In genomic region chr1:180745098-180745497, GRCh38 we compare ENCODE assay signal across 24 cellular contexts.
"Had no signal": no experiment of that assay in that cellular context is flagged by ENCODE, and none has a peak within 500 bp of the region (broad histone marks: within the 10 kb centered on the region; RNA-seq: fewer than 3 reads in every experiment).

No MANE protein-coding gene starts in this region.

- H3K4me1 Mint-ChIP-seq: stimulated activated memory B cell treated with anti-CD40 and anti-IgM and Interleukin-4, amounts not matched to agents 10 μg/mL and 1 μg/mL and 100 μg/mL, for 72 hours had no signal

- H3K4me3 Mint-ChIP-seq: dendritic cell treated with granulocyte-macrophage colony-stimulating factor and Interleukin-4, amounts not matched to agents 40 ng/mL and 50 ng/mL, for 4 days; endodermal cell; memory B cell; natural killer cell; stimulated activated memory B cell treated with anti-CD40 and anti-IgM and Interleukin-4, amounts not matched to agents 10 μg/mL and 1 μg/mL and 100 μg/mL, for 72 hours had no signal

- H3K27ac ChIP-seq: colonic mucosa, esophagus muscularis mucosa, foreskin keratinocyte, gastroesophageal sphincter, heart right ventricle, neutrophil, pancreas, sigmoid colon, spleen, testis, tibial artery, upper lobe of left lung had no signal

- H3K4me1 ChIP-seq: colonic mucosa, esophagus muscularis mucosa, foreskin keratinocyte, gastroesophageal sphincter, sigmoid colon, spleen, testis, tibial artery, upper lobe of left lung had no signal

- H3K27me3 ChIP-seq: colonic mucosa, esophagus muscularis mucosa, foreskin keratinocyte, gastroesophageal sphincter, heart right ventricle, neutrophil, pancreas, sigmoid colon, spleen, testis, tibial artery, upper lobe of left lung had no signal

- DNase-seq: colonic mucosa; effector CD8-positive, alpha-beta T cell; endodermal cell; foreskin keratinocyte; heart right ventricle; hippocampal formation; left colon; natural killer cell; pancreas; sigmoid colon; spleen; stimulated activated CD4-positive, alpha-beta T cell treated with anti-CD3 and anti-CD28 coated beads, Interleukin-4, amount 100 ng/mL, for 4 hours; stimulated activated naive CD8-positive, alpha-beta T cell treated with anti-CD3 and anti-CD28 coated beads, Interleukin-15, Interleukin-2, amounts not matched to agents 100 U/mL and 50 U/mL, for 24 hours; substantia nigra; testis; tibial artery; upper lobe of left lung had no signal

- H3K9me3 ChIP-seq: colonic mucosa, pancreas, sigmoid colon, testis had no signal

- H3K27ac Mint-ChIP-seq: dendritic cell treated with granulocyte-macrophage colony-stimulating factor and Interleukin-4, amounts not matched to agents 40 ng/mL and 50 ng/mL, for 4 days; endodermal cell; memory B cell; natural killer cell; stimulated activated memory B cell treated with anti-CD40 and anti-IgM and Interleukin-4, amounts not matched to agents 10 μg/mL and 1 μg/mL and 100 μg/mL, for 72 hours had no signal

- H3K36me3 ChIP-seq: colonic mucosa, esophagus muscularis mucosa, gastroesophageal sphincter, neutrophil, pancreas, sigmoid colon, upper lobe of left lung had no signal

- H3K27me3 Mint-ChIP-seq: dendritic cell treated with granulocyte-macrophage colony-stimulating factor and Interleukin-4, amounts not matched to agents 40 ng/mL and 50 ng/mL, for 4 days; memory B cell; stimulated activated memory B cell treated with anti-CD40 and anti-IgM and Interleukin-4, amounts not matched to agents 10 μg/mL and 1 μg/mL and 100 μg/mL, for 72 hours had no signal

- ATAC-seq: foreskin keratinocyte; gastroesophageal sphincter; left colon; natural killer cell; pancreas; stimulated activated memory B cell treated with anti-CD40 and anti-IgM and Interleukin-4, amounts not matched to agents 10 μg/mL and 1 μg/mL and 100 μg/mL, for 72 hours; stimulated activated naive CD8-positive, alpha-beta T cell treated with anti-CD3 and anti-CD28 coated beads, Interleukin-15, Interleukin-2, amounts not matched to agents 100 U/mL and 50 U/mL, for 24 hours had no signal

- H3K4me3 ChIP-seq: colonic mucosa, esophagus muscularis mucosa, gastroesophageal sphincter, heart right ventricle, lung, pancreas, sigmoid colon, spleen, testis, tibial artery, upper lobe of left lung had no signal
